ENCODE assay signal across 8 cellular contexts in genomic region chr1:150970818-150971582, GRCh38. TPM values are rescaled to one million over a fixed set of nuclear protein-coding genes. Genes with fewer than 3 reads are reported as not detected.
DNase-seq lines count a peak whose midpoint lies in the region; ATAC-seq and TF ChIP-seq lines count a peak whose summit lies in the region.

No MANE protein-coding gene starts in this region.

- H3K36me3 ChIP-seq in cardiac muscle cell (peaks cover 30% of the 10 kb centered on the region), rectal smooth muscle tissue (ENCODE audit: control insufficient read depth, insufficient read depth, low read length) (peaks cover 33% of the 10 kb centered on the region)

- H3K9me3 ChIP-seq in cardiac muscle cell (ENCODE audit: low read depth), result no peaks in the 10 kb centered on the region

- DNase-seq in GM03348 (ENCODE audit: low spot score), result peak; percentile 84
- DNase-seq in activated CD8-positive, alpha-beta T cell treated with anti-CD3 and anti-CD28 coated beads for 36 hours, result no peak
- peak; percentile 75 to 76 for DNase-seq in cardiac muscle cell (ENCODE audit: low read depth in 1 of 2, low spot score in 1 of 2)
- DNase-seq in effector CD4-positive, alpha-beta T cell, result no peak
- no peak for DNase-seq in NCI-H187 treated with DMSO at 0.1 percent for 48 hours (lab: John Stamatoyannopoulos, UW)
- no peak for DNase-seq in ACHN
- no peak for DNase-seq in NCI-H2029 (lab: John Stamatoyannopoulos, UW)

- peaks cover 45% of the 10 kb centered on the region for H3K36me3 Mint-ChIP-seq in activated CD8-positive, alpha-beta T cell treated with anti-CD3 and anti-CD28 coated beads for 36 hours (ENCODE audit: low read depth)

- H3K9ac ChIP-seq in rectal smooth muscle tissue (ENCODE audit: low read length), result no peak overlapping the region

- H3K4me1 Mint-ChIP-seq in activated CD8-positive, alpha-beta T cell treated with anti-CD3 and anti-CD28 coated beads for 36 hours (ENCODE audit: low read depth), result peaks cover 37% of the 10 kb centered on the region

- H3K27ac ChIP-seq in cardiac muscle cell, result peak overlapping the region; percentile 99
- peak overlapping the region; percentile 30 for H3K27ac ChIP-seq in rectal smooth muscle tissue (ENCODE audit: low read depth, low read length)

- CTCF ChIA-PET in activated CD8-positive, alpha-beta T cell treated with anti-CD3 and anti-CD28 coated beads for 36 hours (lab: Charles Lee), result interaction anchor here (1.3 to 1.5 kb wide), 2 partner anchors 12 to 151 kb away, joined by 3 to 4 read pairs; no protein-coding TSS in a partner anchor

- POLR2A ChIA-PET in activated CD8-positive, alpha-beta T cell treated with anti-CD3 and anti-CD28 coated beads for 36 hours (lab: Charles Lee), result interaction anchor here (1.0 to 1.6 kb wide), 3 partner anchors 9 to 44 kb away, joined by 3 to 5 read pairs (median 4); partner anchors contain the start of gene SETDB1

- H3K4me3 Mint-ChIP-seq in activated CD8-positive, alpha-beta T cell treated with anti-CD3 and anti-CD28 coated beads for 36 hours, result no peak overlapping the region

- H3K4me3 ChIP-seq in cardiac muscle cell, result no peak overlapping the region
- H3K4me3 ChIP-seq in rectal smooth muscle tissue (ENCODE audit: low read length), result peak overlapping the region; percentile 47

- H3K27ac Mint-ChIP-seq in activated CD8-positive, alpha-beta T cell treated with anti-CD3 and anti-CD28 coated beads for 36 hours, result peak overlapping the region; percentile 90

- no peaks in the 10 kb centered on the region for H3K9me3 Mint-ChIP-seq in activated CD8-positive, alpha-beta T cell treated with anti-CD3 and anti-CD28 coated beads for 36 hours

- H3K4me1 ChIP-seq in cardiac muscle cell (ENCODE audit: low read depth) (peaks cover 34% of the 10 kb centered on the region), rectal smooth muscle tissue (ENCODE audit: control insufficient read depth, insufficient read depth, low read length) (peaks cover 32% of the 10 kb centered on the region)

- no peaks in the 10 kb centered on the region for H3K27me3 Mint-ChIP-seq in activated CD8-positive, alpha-beta T cell treated with anti-CD3 and anti-CD28 coated beads for 36 hours

- TF ChIP-seq CTCF in activated CD8-positive, alpha-beta T cell treated with anti-CD3 and anti-CD28 coated beads for 36 hours (IDR thresholded peaks at IDR 0.05), result no peak
- no peak for TF ChIP-seq CTCF in cardiac muscle cell (IDR thresholded peaks at IDR 0.05; ENCODE audit: low read depth, low read length)

- no peaks in the 10 kb centered on the region for H3K27me3 ChIP-seq in cardiac muscle cell
- no peaks in the 10 kb centered on the region for H3K27me3 ChIP-seq in rectal smooth muscle tissue (ENCODE audit: control insufficient read depth, insufficient read depth, low read length)

- in situ Hi-C loops in ACHN (cut with HindIII; ENCODE audit: low pct_ligation_motif_present, low pct_unique_long_range_greater_than_20kb, low sequenced_read_pairs), result no loop called here

- ATAC-seq in activated CD8-positive, alpha-beta T cell treated with anti-CD3 and anti-CD28 coated beads for 36 hours, result no peak

- intact Hi-C loops in activated CD8-positive, alpha-beta T cell treated with anti-CD3 and anti-CD28 coated beads for 36 hours (cut with micrococcal nuclease), result loop anchor here (5.0 kb wide), 1 partner anchor 44 kb away; the partner anchor contains the start of gene SETDB1

RNA-seq across cellular contexts. Expression of gene CERS2, which starts 3.6 kb away (rescaled TPM):
- 100 to 1,000 TPM; 129 to 132 TPM for total RNA-seq in activated CD8-positive, alpha-beta T cell treated with anti-CD3 and anti-CD28 coated beads for 36 hours
- total RNA-seq in cardiac muscle cell, result 64.7 and 65.0 TPM in 2 replicates
- 119 and 124 TPM in 2 replicates for polyA plus RNA-seq in cardiac muscle cell

RNA-seq across cellular contexts. Expression of gene ANXA9, which starts 11.1 kb away (rescaled TPM):
- total RNA-seq in activated CD8-positive, alpha-beta T cell treated with anti-CD3 and anti-CD28 coated beads for 36 hours, result under 1 TPM in 1 of 2 experiments, not detected in 1; 0.25 TPM
- total RNA-seq in cardiac muscle cell, result 0.21 and 1.7 TPM in 2 replicates
- polyA plus RNA-seq in cardiac muscle cell, result 1.4 and 2.0 TPM in 2 replicates

RNA-seq across cellular contexts. Expression of gene MINDY1, which starts 35.7 kb away (rescaled TPM):
- total RNA-seq in activated CD8-positive, alpha-beta T cell treated with anti-CD3 and anti-CD28 coated beads for 36 hours, result 10 to 100 TPM; 10.4 TPM
- total RNA-seq in cardiac muscle cell, result 29.3 and 35.6 TPM in 2 replicates
- 11.5 and 18.9 TPM in 2 replicates for polyA plus RNA-seq in cardiac muscle cell

RNA-seq across cellular contexts. Expression of gene PRUNE1, which starts 37.2 kb away (rescaled TPM):
- 10 to 100 TPM; 12.4 to 15.7 TPM for total RNA-seq in activated CD8-positive, alpha-beta T cell treated with anti-CD3 and anti-CD28 coated beads for 36 hours
- total RNA-seq in cardiac muscle cell, result 44.1 and 51.6 TPM in 2 replicates
- 52.2 and 67.3 TPM in 2 replicates for polyA plus RNA-seq in cardiac muscle cell

RNA-seq across cellular contexts. Expression of gene SETDB1, which starts 44.8 kb away (rescaled TPM):
- 10 to 100 TPM; 45.1 to 52.3 TPM for total RNA-seq in activated CD8-positive, alpha-beta T cell treated with anti-CD3 and anti-CD28 coated beads for 36 hours
- 37.8 and 69.9 TPM in 2 replicates for total RNA-seq in cardiac muscle cell
- 20.1 and 23.7 TPM in 2 replicates for polyA plus RNA-seq in cardiac muscle cell

Comparison
In these comparisons a context has a peak if more than half of its experiments do, and no peak if none do; other contexts are left out.
1. DNase-seq: peak in GM03348 (single experiment) and cardiac muscle cell (2 of 2); none in activated CD8-positive, alpha-beta T cell treated with anti-CD3 and anti-CD28 coated beads for 36 hours (single experiment), effector CD4-positive, alpha-beta T cell (single experiment), NCI-H187 treated with DMSO at 0.1 percent for 48 hours (single experiment), ACHN (single experiment) and NCI-H2029 (single experiment).